In genomic region chr2:158619496-158619895, GRCh38 we compare ENCODE assay signal across 13 cellular contexts.
DNase-seq lines count a peak whose midpoint lies in the region; ATAC-seq, FAIRE-seq and TF ChIP-seq lines count a peak whose summit lies in the region.
"Had no signal": no experiment of that assay in that cellular context is flagged by ENCODE, and none has a peak within 500 bp of the region (broad histone marks: within the 10 kb centered on the region; RNA-seq: fewer than 3 reads in every experiment).

No MANE protein-coding gene starts in this region.

- H4K91ac ChIP-seq in H1 (replicated peaks; ENCODE audit: insufficient read length, low read length) = no peak overlapping the region

- no peaks in the 10 kb centered on the region for H3K27me3 Mint-ChIP-seq in osteocyte (ENCODE audit: unreplicated experiment)
- no peaks in the 10 kb centered on the region for H3K27me3 Mint-ChIP-seq in CD8-positive, alpha-beta memory T cell
- H3K27me3 Mint-ChIP-seq: activated T-cell treated with anti-CD3 and anti-CD28 coated beads, Interleukin-2, amount 50 U/mL, for 24 hours; stimulated activated memory B cell treated with anti-CD40 and anti-IgM and Interleukin-4, amounts not matched to agents 10 μg/mL and 1 μg/mL and 100 μg/mL, for 72 hours had no signal

- no peak overlapping the region for H3K18ac ChIP-seq in H1 (ENCODE audit: extremely low read depth, low read length)

- H2AK5ac ChIP-seq in H1 (ENCODE audit: low read depth, low read length) = no peak overlapping the region

- peak overlapping the region; percentile 14 for H3K27ac Mint-ChIP-seq in osteocyte (ENCODE audit: unreplicated experiment)
- no peak overlapping the region for H3K27ac Mint-ChIP-seq in CD8-positive, alpha-beta memory T cell
- H3K27ac Mint-ChIP-seq: activated T-cell treated with anti-CD3 and anti-CD28 coated beads, Interleukin-2, amount 50 U/mL, for 24 hours; stimulated activated memory B cell treated with anti-CD40 and anti-IgM and Interleukin-4, amounts not matched to agents 10 μg/mL and 1 μg/mL and 100 μg/mL, for 72 hours had no signal

- no peak overlapping the region for H3K4me2 ChIP-seq in H1 (ENCODE audit: insufficient read depth in 1 of 2, low read depth in 2 of 2, low read length in 2 of 2)

- TF ChIP-seq CTCF in H1 (IDR thresholded peaks at IDR 0.05; ENCODE audit: control extremely low read depth in 1 of 3, insufficient read depth in 1 of 3, low read depth in 1 of 3, low read length in 3 of 3) = no peak
- TF ChIP-seq CTCF in osteocyte (IDR thresholded peaks at IDR 0.05) = no peak

- H3K4me1 Mint-ChIP-seq in osteocyte (ENCODE audit: unreplicated experiment) = peaks cover 8% of the 10 kb centered on the region
- no peaks in the 10 kb centered on the region for H3K4me1 Mint-ChIP-seq in CD8-positive, alpha-beta memory T cell
- H3K4me1 Mint-ChIP-seq: stimulated activated memory B cell treated with anti-CD40 and anti-IgM and Interleukin-4, amounts not matched to agents 10 μg/mL and 1 μg/mL and 100 μg/mL, for 72 hours had no signal

- no peak overlapping the region for H3K56ac ChIP-seq in H1 (replicated peaks; ENCODE audit: insufficient read length, low read depth, low read length)

- TF ChIP-seq RAD21 in H1 (IDR thresholded peaks at IDR 0.05 in 1 of 2, conservative IDR thresholded peaks at IDR 0.05 in 1 of 2; ENCODE audit: low read depth in 2 of 2, low read length in 2 of 2) = no peak

- H2BK20ac ChIP-seq in H1 (ENCODE audit: low read length) = no peak overlapping the region

- H3K4me3 ChIP-seq in MG63 = no peak overlapping the region
- no peak overlapping the region for H3K4me3 ChIP-seq in H1 (ENCODE audit: extremely low read depth in 1 of 4, insufficient read depth in 2 of 4, low read depth in 3 of 4, low read length in 4 of 4)
- no peak overlapping the region for H3K4me3 ChIP-seq in CD8-positive, alpha-beta memory T cell (ENCODE audit: low read length)
- H3K4me3 ChIP-seq: heart left ventricle, psoas muscle had no signal

- H3K4me3 Mint-ChIP-seq in osteocyte (ENCODE audit: unreplicated experiment) = no peak overlapping the region
- no peak overlapping the region for H3K4me3 Mint-ChIP-seq in CD8-positive, alpha-beta memory T cell
- H3K4me3 Mint-ChIP-seq: activated T-cell treated with anti-CD3 and anti-CD28 coated beads, Interleukin-2, amount 50 U/mL, for 24 hours; stimulated activated memory B cell treated with anti-CD40 and anti-IgM and Interleukin-4, amounts not matched to agents 10 μg/mL and 1 μg/mL and 100 μg/mL, for 72 hours had no signal

- ATAC-seq in GM19463 (IDR thresholded peaks at IDR 0.05; ENCODE audit: unreplicated experiment) = peak; percentile 46
- ATAC-seq in HG03571 (IDR thresholded peaks at IDR 0.05; ENCODE audit: unreplicated experiment) = no peak
- ATAC-seq: stimulated activated memory B cell treated with anti-CD40 and anti-IgM and Interleukin-4, amounts not matched to agents 10 μg/mL and 1 μg/mL and 100 μg/mL, for 72 hours had no signal

- H2BK120ac ChIP-seq in H1 (replicated peaks; ENCODE audit: low read depth, low read length) = no peak overlapping the region

- no peaks in the 10 kb centered on the region for H3K23me2 ChIP-seq in H1 (ENCODE audit: low read depth, low read length)

- WGBS in H1 (ENCODE audit: extremely low coverage in 1 of 2, insufficient coverage in 1 of 2, insufficient read length in 1 of 2, insufficient replicate concordance in 2 of 2, low coverage in 1 of 2, low lambda C conversion rate in 2 of 2, missing lambda C conversion rate in 1 of 2), 2 experiments = 93% methylated on average over 2 of the region's 2 CpGs; no CpG with 5 or more reads in 1 of the 2 experiments

- H3K23ac ChIP-seq in H1 (ENCODE audit: insufficient read length) = no peak overlapping the region

- no peak overlapping the region for H4K8ac ChIP-seq in H1 (ENCODE audit: extremely low read depth, insufficient read depth, low read length)

- no peaks in the 10 kb centered on the region for H4K20me1 ChIP-seq in H1 (replicated peaks in 1 of 2; ENCODE audit: control insufficient read depth in 1 of 2, insufficient read depth in 2 of 2, low read length in 2 of 2)

- peak; percentile 38 for DNase-seq in MG63
- DNase-seq in H1 (ENCODE audit: low read depth in 1 of 2, low spot score in 2 of 2) = no peak
- no peak for DNase-seq in osteocyte (ENCODE audit: extremely low spot score, unreplicated experiment)
- no peak for DNase-seq in NCI-H345 treated with DMSO at 0.1 percent for 48 hours (lab: John Stamatoyannopoulos, UW; ENCODE audit: unreplicated experiment)
- no peak for DNase-seq in CD8-positive, alpha-beta memory T cell
- DNase-seq in frontal cortex (ENCODE audit: low spot score in 2 of 2) = no peak
- DNase-seq: activated T-cell treated with anti-CD3 and anti-CD28 coated beads, Interleukin-2, amount 50 U/mL, for 24 hours; heart left ventricle; NCI-H1436; psoas muscle had no signal

- no peaks in the 10 kb centered on the region for H3K79me2 ChIP-seq in H1 (ENCODE audit: control insufficient read depth in 1 of 2, insufficient read depth in 2 of 2, low read length in 2 of 2)

- no peak overlapping the region for H2BK12ac ChIP-seq in H1 (ENCODE audit: low read depth, low read length)

- H4K5ac ChIP-seq in H1 (ENCODE audit: insufficient read length, low read depth, low read length) = no peak overlapping the region

- POLR2A ChIA-PET in H1 (lab: Charles Lee; ENCODE audit: partially characterized antibody) = interaction anchor here (1.2 to 1.3 kb wide), 2 partner anchors 16 to 36 kb away, joined by 3 read pairs; no protein-coding TSS in a partner anchor
- POLR2A ChIA-PET in CD8-positive, alpha-beta memory T cell (lab: Charles Lee) = no interaction called here

- peaks cover 44% of the 10 kb centered on the region for H3K36me3 Mint-ChIP-seq in osteocyte (ENCODE audit: unreplicated experiment)
- H3K36me3 Mint-ChIP-seq in CD8-positive, alpha-beta memory T cell = peaks cover 7 to 24% (median 19%) of the 10 kb centered on the region in 3 donors
- H3K36me3 Mint-ChIP-seq: stimulated activated memory B cell treated with anti-CD40 and anti-IgM and Interleukin-4, amounts not matched to agents 10 μg/mL and 1 μg/mL and 100 μg/mL, for 72 hours had no signal

- FAIRE-seq in H1 (lab: Jason Lieb, UNC) (peak; percentile 28), frontal cortex (lab: Jason Lieb, UNC) (no peak)

- no peak overlapping the region for H2BK15ac ChIP-seq in H1 (ENCODE audit: low read length)

- H3K9me3 Mint-ChIP-seq in osteocyte (ENCODE audit: unreplicated experiment) = no peaks in the 10 kb centered on the region
- no peaks in the 10 kb centered on the region for H3K9me3 Mint-ChIP-seq in CD8-positive, alpha-beta memory T cell
- H3K9me3 Mint-ChIP-seq: activated T-cell treated with anti-CD3 and anti-CD28 coated beads, Interleukin-2, amount 50 U/mL, for 24 hours; stimulated activated memory B cell treated with anti-CD40 and anti-IgM and Interleukin-4, amounts not matched to agents 10 μg/mL and 1 μg/mL and 100 μg/mL, for 72 hours had no signal

- no peaks in the 10 kb centered on the region for H3K4me1 ChIP-seq in H1 (replicated peaks in 1 of 4; ENCODE audit: control insufficient read depth in 3 of 4, insufficient read depth in 4 of 4, low read length in 3 of 4)
- H3K4me1 ChIP-seq in CD8-positive, alpha-beta memory T cell (ENCODE audit: insufficient read depth, low read length) = no peaks in the 10 kb centered on the region
- H3K4me1 ChIP-seq: psoas muscle had no signal

- no peak overlapping the region for H3K14ac ChIP-seq in H1 (ENCODE audit: insufficient read length)

- CTCF ChIA-PET in H1 (lab: Charles Lee; ENCODE audit: partially characterized antibody) = interaction anchor here (0.6 to 1.7 kb wide), 11 partner anchors 9 to 585 kb away, joined by 3 to 5 read pairs (median 3); no protein-coding TSS in a partner anchor
- CTCF ChIA-PET in CD8-positive, alpha-beta memory T cell (lab: Charles Lee) = no interaction called here

- no peak overlapping the region for H3K4ac ChIP-seq in H1 (replicated peaks; ENCODE audit: insufficient read length, low read depth, low read length)

- H3K36me3 ChIP-seq in MG63 (peaks cover 6% of the 10 kb centered on the region), H1 (ENCODE audit: control insufficient read depth in 2 of 4, insufficient read depth in 4 of 4, low read length in 3 of 4) (peaks cover 2 to 40% (median 22%) of the 10 kb centered on the region in 4 experiments; a peak in 7 of 8 replicates)
- no peaks in the 10 kb centered on the region for H3K36me3 ChIP-seq in CD8-positive, alpha-beta memory T cell (ENCODE audit: insufficient read depth, low read length)

- no peak for TF ChIP-seq EP300 in H1 (IDR thresholded peaks at IDR 0.05; ENCODE audit: borderline replicate concordance in 1 of 2, low read depth in 2 of 2, low read length in 2 of 2)

- H2AFZ ChIP-seq in H1 (ENCODE audit: low read length) = no peak overlapping the region

- H3K27me3 ChIP-seq in MG63 (no peaks in the 10 kb centered on the region), H1 (replicated peaks in 1 of 4; ENCODE audit: control insufficient read depth in 3 of 4, extremely low read depth in 1 of 4, insufficient read depth in 3 of 4, low read length in 3 of 4) (no peaks in the 10 kb centered on the region)
- no peaks in the 10 kb centered on the region for H3K27me3 ChIP-seq in CD8-positive, alpha-beta memory T cell (ENCODE audit: insufficient read depth, low read length, poor library complexity, severe bottlenecking)
- H3K27me3 ChIP-seq: heart left ventricle had no signal

- H2BK5ac ChIP-seq in H1 (ENCODE audit: low read depth, low read length) = no peak overlapping the region

- 0 out of 2 replicates have a peak overlapping the region, but pooled peaks have one; percentile 36 for H3K27ac ChIP-seq in H1 (ENCODE audit: low read depth, low read length)
- H3K27ac ChIP-seq in CD8-positive, alpha-beta memory T cell (ENCODE audit: low read depth, low read length) = no peak overlapping the region
- H3K27ac ChIP-seq: heart left ventricle, psoas muscle had no signal

- H3K9me3 ChIP-seq in MG63 (no peaks in the 10 kb centered on the region), H1 (ENCODE audit: insufficient read depth in 2 of 2, low read depth in 1 of 2, low read length in 1 of 2) (no peaks in the 10 kb centered on the region)
- H3K9me3 ChIP-seq in CD8-positive, alpha-beta memory T cell (ENCODE audit: low read length) = no peaks in the 10 kb centered on the region
- H3K9me3 ChIP-seq: heart left ventricle, psoas muscle had no signal

- no peaks in the 10 kb centered on the region for H3K79me1 ChIP-seq in H1 (ENCODE audit: low read depth, low read length)

- no peak for TF ChIP-seq POLR2A in H1 (IDR thresholded peaks at IDR 0.05; ENCODE audit: control extremely low read depth in 1 of 2, low read depth in 2 of 2, low read length in 2 of 2)

- no peak overlapping the region for H3K9ac ChIP-seq in H1 (replicated peaks in 1 of 4; ENCODE audit: extremely low read depth in 1 of 4, low read depth in 3 of 4, low read length in 3 of 4)

TF ChIP-seq in H1, 55 proteins besides CTCF, POLR2A, EP300 and RAD21:
- TF ChIP-seq NRF1 (IDR thresholded peaks at IDR 0.05; ENCODE audit: low read depth, low read length) (no peak), BACH1 (IDR thresholded peaks at IDR 0.05; ENCODE audit: low read length) (peak; percentile 93), GTF2F1 (IDR thresholded peaks at IDR 0.05; ENCODE audit: borderline replicate concordance, low read depth, low read length) (no peak), CHD1 (IDR thresholded peaks at IDR 0.05; ENCODE audit: low read depth, low read length) (no peak), MAFK (IDR thresholded peaks at IDR 0.05; ENCODE audit: low read depth, low read length) (peak; percentile 85), CEBPB (IDR thresholded peaks at IDR 0.05; ENCODE audit: low read depth, low read length) (no peak)
